Comparison of ENCODE assay signal across 7 cellular contexts in the genomic region with DNA sequence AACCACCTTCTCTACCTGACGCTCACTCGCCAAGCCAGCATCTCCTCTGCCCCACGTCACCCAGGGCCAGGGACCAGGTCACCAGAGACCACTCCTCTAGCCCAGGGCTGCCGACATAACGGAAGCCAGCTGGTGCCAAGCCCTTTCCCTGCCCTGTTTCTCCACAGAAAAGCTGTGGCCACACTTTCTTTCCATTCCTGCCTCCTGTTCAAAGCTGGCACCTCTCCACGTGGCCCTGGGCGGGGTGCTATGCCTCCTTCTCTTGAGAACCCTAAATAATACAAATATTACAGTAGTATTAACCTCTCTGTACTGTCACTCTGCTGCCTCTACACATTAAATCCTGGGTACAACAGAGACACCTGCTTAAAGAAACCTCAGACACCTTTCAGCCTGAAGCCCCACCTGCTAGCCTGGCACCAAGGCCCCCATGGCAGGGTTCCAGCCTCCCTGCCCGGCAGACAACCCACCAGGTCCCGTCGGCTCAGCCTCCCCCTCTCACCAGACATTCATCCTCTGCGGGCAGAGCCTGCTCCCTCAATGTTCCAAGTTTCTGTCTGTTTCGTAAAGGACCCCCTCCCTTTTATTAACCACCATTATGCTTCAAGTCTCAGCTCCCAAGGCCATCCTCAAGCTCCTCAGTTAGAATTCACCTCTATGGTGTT.
"Had no signal": no experiment of that assay in that cellular context is flagged by ENCODE, and none has a peak within 500 bp of the region (broad histone marks: within the 10 kb centered on the region; RNA-seq: fewer than 3 reads in every experiment).

No MANE protein-coding gene starts in this region.

- H3K4me1 Mint-ChIP-seq: endodermal cell had no signal

- FAIRE-seq: small intestine, urothelium cell line had no signal

- ATAC-seq: activated T-cell treated with anti-CD3 and anti-CD28 coated beads, Interleukin-2, amount 50 U/mL, for 72 hours had no signal

- DNase-seq: activated CD4-positive, alpha-beta T cell treated with anti-CD3 and anti-CD28 coated beads for 1 hour; activated gamma-delta T cell treated with Interleukin-2 at 50 U/mL for 16 hours had no signal

- H3K4me3 Mint-ChIP-seq: activated CD4-positive, alpha-beta memory T cell treated with anti-CD3 and anti-CD28 coated beads, Interleukin-2, amount 10 ng/mL, durations not matched to agents 7 days and 5 days; activated T-cell treated with anti-CD3 and anti-CD28 coated beads, Interleukin-2, amount 50 U/mL, for 72 hours; endodermal cell had no signal

- H3K27me3 Mint-ChIP-seq: activated CD4-positive, alpha-beta memory T cell treated with anti-CD3 and anti-CD28 coated beads, Interleukin-2, amount 10 ng/mL, durations not matched to agents 7 days and 5 days had no signal

- H3K9me3 Mint-ChIP-seq: activated CD4-positive, alpha-beta memory T cell treated with anti-CD3 and anti-CD28 coated beads, Interleukin-2, amount 10 ng/mL, durations not matched to agents 7 days and 5 days had no signal

- H3K27ac Mint-ChIP-seq: activated CD4-positive, alpha-beta memory T cell treated with anti-CD3 and anti-CD28 coated beads, Interleukin-2, amount 10 ng/mL, durations not matched to agents 7 days and 5 days; activated T-cell treated with anti-CD3 and anti-CD28 coated beads, Interleukin-2, amount 50 U/mL, for 72 hours; endodermal cell had no signal
